Comparison of ENCODE assay signal across 8 cellular contexts in genomic region chr4:101169044-101170014, GRCh38.
DNase-seq lines count a peak whose midpoint lies in the region; ATAC-seq and TF ChIP-seq lines count a peak whose summit lies in the region.

No MANE protein-coding gene starts in this region.

- intact Hi-C loops in ovary (cut with DNase I): loop anchor here in 1 of 4 donors (5.0 kb wide), 1 partner anchor 363 kb away; no protein-coding TSS in a partner anchor

- H3K27me3 ChIP-seq in NT2/D1 (ENCODE audit: insufficient read depth, insufficient read length): no peaks in the 10 kb centered on the region
- H3K27me3 ChIP-seq in ovary: no peaks in the 10 kb centered on the region

- TF ChIP-seq CTCF in fibroblast of the aortic adventitia (IDR thresholded peaks at IDR 0.05; ENCODE audit: insufficient read depth, low read length) (peak; percentile 64), ovary (IDR thresholded peaks at IDR 0.05) (peak; percentile 9 to 40 (median 26))

- DNase-seq in DMS53 treated with DMSO at 0.1 percent for 48 hours (lab: John Stamatoyannopoulos, UW; ENCODE audit: unreplicated experiment) (peak; percentile 68), HT1080 (ENCODE audit: low read depth) (peak; percentile 51), NT2/D1 (ENCODE audit: low read depth, low spot score) (peak; percentile 44), activated T-cell treated with anti-CD3 and anti-CD28 coated beads for 48 hours (ENCODE audit: low read depth) (peak; percentile 34), fibroblast of the aortic adventitia (ENCODE audit: low read depth) (peak; percentile 63), ovary (peak in 2 of 5 donors; percentile 35 to 52), HuH-7.5 (ENCODE audit: low spot score) (no peak)

- TF ChIP-seq POLR2A in ovary (IDR thresholded peaks at IDR 0.05): no peak

- peak; percentile 99 for ATAC-seq in GM21528 (IDR thresholded peaks at IDR 0.05; ENCODE audit: low FRiP score, unreplicated experiment)

- H3K9ac ChIP-seq in NT2/D1 (ENCODE audit: insufficient read length, low read depth): no peak overlapping the region

- H3K9me3 ChIP-seq in NT2/D1 (ENCODE audit: insufficient read depth, low read length): no peaks in the 10 kb centered on the region
- H3K9me3 ChIP-seq in ovary: no peaks in the 10 kb centered on the region

- H3K4me3 ChIP-seq in NT2/D1 (ENCODE audit: insufficient read length, low read depth) (no peak overlapping the region), fibroblast of the aortic adventitia (ENCODE audit: low read depth, low read length) (no peak overlapping the region), ovary (no peak overlapping the region)

- no peaks in the 10 kb centered on the region for H3K36me3 ChIP-seq in NT2/D1 (ENCODE audit: insufficient read depth, insufficient read length, low read length)
- no peaks in the 10 kb centered on the region for H3K36me3 ChIP-seq in ovary

- no peak overlapping the region for H3K27ac ChIP-seq in ovary

- no peak for TF ChIP-seq EP300 in ovary (IDR thresholded peaks at IDR 0.05)

- H3K4me1 ChIP-seq in NT2/D1 (ENCODE audit: insufficient read depth, insufficient read length) (no peaks in the 10 kb centered on the region), ovary (ENCODE audit: insufficient read depth) (no peaks in the 10 kb centered on the region)

- 75 to 82% (median 78%) methylated on average over 6 of the region's 6 CpGs for WGBS in ovary, 3 donors
